Comparison of ENCODE assay signal across 9 cellular contexts in the genomic region with DNA sequence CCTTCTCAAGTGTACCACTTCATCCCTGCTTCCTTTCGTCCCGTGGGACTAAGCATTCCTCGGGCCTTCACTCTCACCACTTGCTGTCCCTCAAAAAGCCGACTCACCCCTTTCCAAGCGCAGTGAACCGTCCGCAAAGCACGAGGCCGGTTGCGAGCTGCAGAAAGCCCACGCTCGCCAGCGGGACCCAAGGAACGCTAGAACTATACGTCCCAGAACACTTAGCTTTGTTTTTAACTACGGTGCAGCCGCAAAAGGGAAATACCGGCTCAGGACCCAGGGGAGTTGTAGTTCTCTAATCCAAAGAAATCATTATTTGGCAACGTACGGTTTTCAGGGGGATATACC. TPM values are rescaled to one million over a fixed set of nuclear protein-coding genes. Genes with fewer than 3 reads are reported as not detected.
A peak's percentile ranks its signal among the peaks of the same experiment; 100 is the strongest.
DNase-seq lines count a peak whose midpoint lies in the region; ATAC-seq, FAIRE-seq and TF ChIP-seq lines count a peak whose summit lies in the region.
"Had no signal": no experiment of that assay in that cellular context is flagged by ENCODE, and none has a peak within 500 bp of the region (broad histone marks: within the 10 kb centered on the region; RNA-seq: fewer than 3 reads in every experiment).

No MANE protein-coding gene starts in this region.

- CTCF ChIA-PET in A549 (lab: Yijun Ruan, JAX) = interaction anchor here (0.8 to 1.8 kb wide), 6 partner anchors 14 to 407 kb away, joined by 3 to 4 read pairs (median 3); no protein-coding TSS in a partner anchor
- CTCF ChIA-PET in activated CD8-positive, alpha-beta T cell treated with anti-CD3 and anti-CD28 coated beads, Interleukin-2, amount 10 ng/mL, durations not matched to agents 7 days and 5 days (lab: Charles Lee) = interaction anchor here (0.9 to 4.7 kb wide), 8 partner anchors 17 to 407 kb away, joined by 3 to 19 read pairs (median 6); no protein-coding TSS in a partner anchor
- CTCF ChIA-PET in GM10248 (lab: Yijun Ruan, JAX) = interaction anchor here (1.2 to 3.3 kb wide), 6 partner anchors 16 to 411 kb away, joined by 3 to 11 read pairs (median 3); no protein-coding TSS in a partner anchor

- no peaks in the 10 kb centered on the region for H4K20me1 ChIP-seq in osteoblast (ENCODE audit: insufficient read depth, low read length)

- TF ChIP-seq POLR2A in A549 (IDR thresholded peaks at IDR 0.05; ENCODE audit: low read length) = no peak

- ATAC-seq in A549 = peak in 1 of 2 experiments; percentile 6; a peak in 2 of 6 replicates
- ATAC-seq in GM18499 (IDR thresholded peaks at IDR 0.05; ENCODE audit: insufficient read depth, unreplicated experiment) = peak; percentile 8
- peak; percentile 16 for ATAC-seq in HG03457 (IDR thresholded peaks at IDR 0.05; ENCODE audit: unreplicated experiment)
- ATAC-seq in activated CD8-positive, alpha-beta T cell treated with anti-CD3 and anti-CD28 coated beads, Interleukin-2, amount 10 ng/mL, durations not matched to agents 7 days and 5 days = peak; percentile 21

- H3K79me2 ChIP-seq in osteoblast (ENCODE audit: insufficient read depth, low read length) = peaks cover 31% of the 10 kb centered on the region

- H3K36me3 Mint-ChIP-seq in activated CD8-positive, alpha-beta T cell treated with anti-CD3 and anti-CD28 coated beads, Interleukin-2, amount 10 ng/mL, durations not matched to agents 7 days and 5 days (ENCODE audit: low read depth) = peaks cover 56% of the 10 kb centered on the region

- no peak for FAIRE-seq in A549 (lab: Jason Lieb, UNC)

- peak overlapping the region; percentile 98 for H3K4me3 Mint-ChIP-seq in activated CD8-positive, alpha-beta T cell treated with anti-CD3 and anti-CD28 coated beads, Interleukin-2, amount 10 ng/mL, durations not matched to agents 7 days and 5 days

- peaks cover 41% of the 10 kb centered on the region for H3K4me1 Mint-ChIP-seq in activated CD8-positive, alpha-beta T cell treated with anti-CD3 and anti-CD28 coated beads, Interleukin-2, amount 10 ng/mL, durations not matched to agents 7 days and 5 days (ENCODE audit: low read depth)

- H3K36me3 ChIP-seq in osteoblast (ENCODE audit: insufficient read depth, low read length) = peaks cover 15% of the 10 kb centered on the region

- H3K27me3 ChIP-seq in osteoblast (ENCODE audit: insufficient read depth, low read length) = no peaks in the 10 kb centered on the region

- H3K4me2 ChIP-seq in A549 (peak overlapping the region; percentile 82), osteoblast (ENCODE audit: insufficient read depth, low read length) (peak overlapping the region; percentile 99)

- DNase-seq in A549 (ENCODE audit: low read depth in 1 of 2, low spot score in 1 of 2) (no peak), glomerular visceral epithelial cell (ENCODE audit: extremely low spot score) (peak; percentile 17), osteoblast (ENCODE audit: insufficient read length, low spot score, missing footprints) (no peak), GM10248 (ENCODE audit: extremely low spot score) (no peak), A172 (ENCODE audit: low spot score) (no peak)
- no peak for DNase-seq in activated CD8-positive, alpha-beta T cell treated with anti-CD3 and anti-CD28 coated beads, Interleukin-2, amount 10 ng/mL, durations not matched to agents 7 days and 5 days

- TF ChIP-seq RAD21 in A549 (conservative IDR thresholded peaks at IDR 0.05 in 1 of 2, IDR thresholded peaks at IDR 0.05 in 1 of 2) = no peak

- POLR2A ChIA-PET in A549 (lab: Yijun Ruan, JAX) = interaction anchor here (0.7 to 1.5 kb wide), 3 partner anchors 13 to 174 kb away, joined by 3 to 10 read pairs (median 3); no protein-coding TSS in a partner anchor
- POLR2A ChIA-PET in activated CD8-positive, alpha-beta T cell treated with anti-CD3 and anti-CD28 coated beads, Interleukin-2, amount 10 ng/mL, durations not matched to agents 7 days and 5 days (lab: Charles Lee) = interaction anchor here (0.9 to 2.2 kb wide), 13 partner anchors 8 to 265 kb away, joined by 3 to 16 read pairs (median 6); a partner anchor contains a TSS
- POLR2A ChIA-PET in GM10248 (lab: Yijun Ruan, JAX) = interaction anchor here (0.8 kb wide), 1 partner anchor 10 kb away, joined by 3 read pairs; no protein-coding TSS in a partner anchor

- peak overlapping the region; percentile 99 for H2AFZ ChIP-seq in osteoblast (ENCODE audit: low read length)

- H3K9me3 ChIP-seq in A549 (no peaks in the 10 kb centered on the region), osteoblast (ENCODE audit: low read depth, low read length) (no peaks in the 10 kb centered on the region)

- TF ChIP-seq EP300 in A549 (IDR thresholded peaks at IDR 0.05) = no peak

- H3K27me3 Mint-ChIP-seq in activated CD8-positive, alpha-beta T cell treated with anti-CD3 and anti-CD28 coated beads, Interleukin-2, amount 10 ng/mL, durations not matched to agents 7 days and 5 days (ENCODE audit: low read depth) = no peaks in the 10 kb centered on the region

- no peak for TF ChIP-seq CTCF in A549 (IDR thresholded peaks at IDR 0.05)
- no peak for TF ChIP-seq CTCF in osteoblast (IDR thresholded peaks at IDR 0.05; ENCODE audit: extremely low read depth, low read depth, low read length)
- TF ChIP-seq CTCF in GM10248 (IDR thresholded peaks at IDR 0.05; ENCODE audit: control extremely low read depth, extremely low read depth, low read depth, missing control alignments) = no peak

- H3K4me1 ChIP-seq in A549 = peaks cover 21% of the 10 kb centered on the region
- peaks cover 19% of the 10 kb centered on the region for H3K4me1 ChIP-seq in osteoblast (ENCODE audit: insufficient read depth, low read length)

- no peaks in the 10 kb centered on the region for H3K9me3 Mint-ChIP-seq in activated CD8-positive, alpha-beta T cell treated with anti-CD3 and anti-CD28 coated beads, Interleukin-2, amount 10 ng/mL, durations not matched to agents 7 days and 5 days (ENCODE audit: insufficient read depth)

- H3K4me3 ChIP-seq in A549 (peak overlapping the region; percentile 69), osteoblast (ENCODE audit: insufficient read depth, low read length) (peak overlapping the region; percentile 94)

- WGBS in A549 (ENCODE audit: missing lambda C conversion rate) = 0% methylated on average over 19 of the region's 20 CpGs

- peak overlapping the region; percentile 99 for H3K27ac Mint-ChIP-seq in activated CD8-positive, alpha-beta T cell treated with anti-CD3 and anti-CD28 coated beads, Interleukin-2, amount 10 ng/mL, durations not matched to agents 7 days and 5 days

- H3K27ac ChIP-seq in A549 = peak overlapping the region; percentile 78 to 95
- peak overlapping the region; percentile 95 for H3K27ac ChIP-seq in osteoblast (ENCODE audit: low read depth, low read length)

TF ChIP-seq in A549, 52 proteins besides CTCF, POLR2A, EP300 and RAD21 (continues in another document):
- TF ChIP-seq, protein P1, sequence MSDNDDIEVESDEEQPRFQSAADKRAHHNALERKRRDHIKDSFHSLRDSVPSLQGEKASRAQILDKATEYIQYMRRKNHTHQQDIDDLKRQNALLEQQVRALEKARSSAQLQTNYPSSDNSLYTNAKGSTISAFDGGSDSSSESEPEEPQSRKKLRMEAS (IDR thresholded peaks at IDR 0.05) = no peak

RNA-seq across cellular contexts. Expression of a gene that starts 0.5 kb away (rescaled TPM):
- 34.6 and 35.3 TPM in 2 replicates for polyA plus RNA-seq in A549 (2011; rRNA removed)
- polyA plus RNA-seq in A549 (2012; cell fraction: cytosol; rRNA removed) = 37.8 and 41.6 TPM in 2 replicates
- 27.4 and 32.3 TPM in 2 replicates for polyA plus RNA-seq in A549 (2012; cell fraction: nucleus; rRNA removed)
- 24.8 to 26.1 TPM (median 25.5 TPM) in 3 replicates for polyA plus RNA-seq in A549 (2017; fragmentation: RNase III; extraction: RNeasy Plus Mini Kit Qiagen cat#74134 plus additional on column Dnase treatment)
- 6.7 and 6.9 TPM in 2 replicates for polyA minus RNA-seq in A549 (2011; rRNA and poly(A)+ RNA removed)
- 10 to 100 TPM; 52.3 to 60.4 TPM for total RNA-seq in activated CD8-positive, alpha-beta T cell treated with anti-CD3 and anti-CD28 coated beads, Interleukin-2, amount 10 ng/mL, durations not matched to agents 7 days and 5 days
- 16.8 and 21.4 TPM in 2 replicates for total RNA-seq in osteoblast
- total RNA-seq in A172 (2014; rRNA removed; shearing (Covaris generic)) = 16.7 and 19.4 TPM in 2 replicates

RNA-seq across cellular contexts. Expression of a gene that starts 6.4 kb away (rescaled TPM):
- polyA plus RNA-seq in A549 (2011; rRNA removed) = 61.6 and 78.6 TPM in 2 replicates
- polyA plus RNA-seq in A549 (2012; cell fraction: cytosol; rRNA removed) = 26.7 and 30.4 TPM in 2 replicates
- 10.0 and 15.8 TPM in 2 replicates for polyA plus RNA-seq in A549 (2012; cell fraction: nucleus; rRNA removed)
- 33.8 to 36.3 TPM (median 34.3 TPM) in 3 replicates for polyA plus RNA-seq in A549 (2017; fragmentation: RNase III; extraction: RNeasy Plus Mini Kit Qiagen cat#74134 plus additional on column Dnase treatment)
- polyA minus RNA-seq in A549 (2011; rRNA and poly(A)+ RNA removed) = 24.9 and 31.1 TPM in 2 replicates
- total RNA-seq in activated CD8-positive, alpha-beta T cell treated with anti-CD3 and anti-CD28 coated beads, Interleukin-2, amount 10 ng/mL, durations not matched to agents 7 days and 5 days = 10 to 100 TPM; 48.1 to 50.3 TPM
- total RNA-seq in osteoblast = 35.1 TPM in 2 replicates
- 33.8 and 38.3 TPM in 2 replicates for total RNA-seq in A172 (2014; rRNA removed; shearing (Covaris generic))

RNA-seq across cellular contexts. Expression of a gene that starts 15.0 kb away (rescaled TPM):
- polyA plus RNA-seq in A549 (2011; rRNA removed) (0.05 TPM in 1 of 2 replicates, not detected in the other), A549 (2017; fragmentation: RNase III; extraction: RNeasy Plus Mini Kit Qiagen cat#74134 plus additional on column Dnase treatment) (0.07 TPM in 1 of 3 replicates, not detected in the others)
- not detected in 2 replicates for polyA plus RNA-seq in A549 (2012; cell fraction: cytosol; rRNA removed)
- 0.02 TPM in 1 of 2 replicates, not detected in the other for polyA plus RNA-seq in A549 (2012; cell fraction: nucleus; rRNA removed)
- polyA minus RNA-seq in A549 (2011; rRNA and poly(A)+ RNA removed) = not detected in 2 replicates
- not detected for total RNA-seq in activated CD8-positive, alpha-beta T cell treated with anti-CD3 and anti-CD28 coated beads, Interleukin-2, amount 10 ng/mL, durations not matched to agents 7 days and 5 days
- not detected in 2 replicates for total RNA-seq in osteoblast
- total RNA-seq in A172 (2014; rRNA removed; shearing (Covaris generic)) = not detected in 2 replicates
- total RNA-seq: pulmonary artery endothelial cell had no signal

RNA-seq across cellular contexts. Expression of a gene that starts 52.3 kb away (rescaled TPM):
- polyA plus RNA-seq in A549 (2011; rRNA removed) (2.9 and 4.0 TPM in 2 replicates), A549 (2017; fragmentation: RNase III; extraction: RNeasy Plus Mini Kit Qiagen cat#74134 plus additional on column Dnase treatment) (3.1 to 3.3 TPM (median 3.2 TPM) in 3 replicates)
- 0.74 and 0.76 TPM in 2 replicates for polyA plus RNA-seq in A549 (2012; cell fraction: cytosol; rRNA removed)
- polyA plus RNA-seq in A549 (2012; cell fraction: nucleus; rRNA removed) = 1.1 and 1.6 TPM in 2 replicates
- polyA minus RNA-seq in A549 (2011; rRNA and poly(A)+ RNA removed) = 0.73 and 2.1 TPM in 2 replicates
- total RNA-seq in activated CD8-positive, alpha-beta T cell treated with anti-CD3 and anti-CD28 coated beads, Interleukin-2, amount 10 ng/mL, durations not matched to agents 7 days and 5 days = not detected
- not detected in 2 replicates for total RNA-seq in osteoblast
- not detected in 2 replicates for total RNA-seq in A172 (2014; rRNA removed; shearing (Covaris generic))
- total RNA-seq: pulmonary artery endothelial cell had no signal
